Comparison of ENCODE assay signal across 1 cellular context in the genomic region with DNA sequence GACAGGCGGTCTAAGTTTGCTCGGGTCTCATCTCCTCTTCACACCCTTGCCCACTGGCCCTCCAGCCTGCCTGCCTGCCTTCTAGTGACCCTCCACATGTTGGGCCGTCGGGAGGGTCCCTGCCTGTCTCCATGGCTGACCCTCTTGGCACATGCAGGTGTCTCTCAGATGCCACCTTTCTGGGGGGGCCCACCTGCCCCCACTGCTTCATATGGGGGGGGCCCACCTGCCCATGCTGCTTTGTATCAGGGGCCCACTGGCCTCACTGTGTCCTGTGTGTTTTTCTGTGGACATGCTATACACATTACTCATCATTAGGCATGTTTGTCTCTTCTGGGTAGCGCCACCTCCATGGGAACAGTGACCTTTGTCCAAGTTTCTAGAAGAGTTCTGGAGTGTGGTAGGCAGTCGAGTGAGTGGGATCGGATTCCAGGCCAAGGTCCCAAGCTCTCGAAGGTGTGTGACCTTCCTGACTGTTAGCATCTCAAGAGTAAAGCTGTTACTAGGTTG.
TF ChIP-seq lines count a peak whose summit lies in the region.

No MANE protein-coding gene starts in this region.

TF ChIP-seq in SK-N-SH, 30 proteins besides CTCF, POLR2A, EP300 and RAD21 (continued from another document):
- no peak for TF ChIP-seq POLR2AphosphoS5 (IDR thresholded peaks at IDR 0.05; ENCODE audit: low read depth, low read length)
- TF ChIP-seq, protein P1, sequence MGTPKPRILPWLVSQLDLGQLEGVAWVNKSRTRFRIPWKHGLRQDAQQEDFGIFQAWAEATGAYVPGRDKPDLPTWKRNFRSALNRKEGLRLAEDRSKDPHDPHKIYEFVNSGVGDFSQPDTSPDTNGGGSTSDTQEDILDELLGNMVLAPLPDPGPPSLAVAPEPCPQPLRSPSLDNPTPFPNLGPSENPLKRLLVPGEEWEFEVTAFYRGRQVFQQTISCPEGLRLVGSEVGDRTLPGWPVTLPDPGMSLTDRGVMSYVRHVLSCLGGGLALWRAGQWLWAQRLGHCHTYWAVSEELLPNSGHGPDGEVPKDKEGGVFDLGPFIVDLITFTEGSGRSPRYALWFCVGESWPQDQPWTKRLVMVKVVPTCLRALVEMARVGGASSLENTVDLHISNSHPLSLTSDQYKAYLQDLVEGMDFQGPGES (IDR thresholded peaks at IDR 0.05; ENCODE audit: low read depth, low read length) = no peak
- no peak for TF ChIP-seq RXRA (IDR thresholded peaks at IDR 0.05; ENCODE audit: borderline replicate concordance, low read depth)
- TF ChIP-seq, protein P2, sequence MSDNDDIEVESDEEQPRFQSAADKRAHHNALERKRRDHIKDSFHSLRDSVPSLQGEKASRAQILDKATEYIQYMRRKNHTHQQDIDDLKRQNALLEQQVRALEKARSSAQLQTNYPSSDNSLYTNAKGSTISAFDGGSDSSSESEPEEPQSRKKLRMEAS (IDR thresholded peaks at IDR 0.05; ENCODE audit: low read depth) = no peak
- no peak for TF ChIP-seq ELF1 (IDR thresholded peaks at IDR 0.05)
- no peak for TF ChIP-seq EZH2phosphoT487 (IDR thresholded peaks at IDR 0.05; ENCODE audit: borderline replicate concordance, low read depth)
- TF ChIP-seq, protein P3, sequence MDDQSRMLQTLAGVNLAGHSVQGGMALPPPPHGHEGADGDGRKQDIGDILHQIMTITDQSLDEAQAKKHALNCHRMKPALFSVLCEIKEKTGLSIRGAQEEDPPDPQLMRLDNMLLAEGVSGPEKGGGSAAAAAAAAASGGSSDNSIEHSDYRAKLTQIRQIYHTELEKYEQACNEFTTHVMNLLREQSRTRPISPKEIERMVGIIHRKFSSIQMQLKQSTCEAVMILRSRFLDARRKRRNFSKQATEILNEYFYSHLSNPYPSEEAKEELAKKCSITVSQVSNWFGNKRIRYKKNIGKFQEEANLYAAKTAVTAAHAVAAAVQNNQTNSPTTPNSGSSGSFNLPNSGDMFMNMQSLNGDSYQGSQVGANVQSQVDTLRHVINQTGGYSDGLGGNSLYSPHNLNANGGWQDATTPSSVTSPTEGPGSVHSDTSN (IDR thresholded peaks at IDR 0.05) = no peak
- no peak for TF ChIP-seq FOXM1 (IDR thresholded peaks at IDR 0.05; ENCODE audit: low read depth)
